In genomic region chr5:142840591-142840990, GRCh38 we compare ENCODE assay signal across 21 cellular contexts.
DNase-seq lines count a peak whose midpoint lies in the region; ATAC-seq and TF ChIP-seq lines count a peak whose summit lies in the region.
"Had no signal": no experiment of that assay in that cellular context is flagged by ENCODE, and none has a peak within 500 bp of the region (broad histone marks: within the 10 kb centered on the region; RNA-seq: fewer than 3 reads in every experiment).

No MANE protein-coding gene starts in this region.

- TF ChIP-seq CTCF in CD14-positive monocyte (IDR thresholded peaks at IDR 0.05), result no peak
- TF ChIP-seq CTCF in Panc1 (IDR thresholded peaks at IDR 0.05), result no peak
- TF ChIP-seq CTCF in left ventricle myocardium inferior (IDR thresholded peaks at IDR 0.05; ENCODE audit: borderline replicate concordance), result no peak

- intact Hi-C loops in CD14-positive monocyte (cut with micrococcal nuclease) (loop anchor here in 1 of 2 donors (5.0 kb wide), 1 partner anchor 33 kb away; no protein-coding TSS in a partner anchor), Panc1 (cut with micrococcal nuclease; ENCODE audit: unreplicated experiment) (no loop called here), left ventricle myocardium inferior (cut with micrococcal nuclease) (no loop called here)

- in situ Hi-C loops in Panc1 (cut with HindIII; ENCODE audit: low pct_unique_long_range_greater_than_20kb, low sequenced_read_pairs), result no loop called here

- no peaks in the 10 kb centered on the region for H3K27me3 ChIP-seq in Panc1 (ENCODE audit: control insufficient read depth, insufficient read depth, low read length)
- no peaks in the 10 kb centered on the region for H3K27me3 ChIP-seq in left ventricle myocardium inferior (ENCODE audit: low read depth)
- no peaks in the 10 kb centered on the region for H3K27me3 ChIP-seq in rectal smooth muscle tissue (ENCODE audit: control insufficient read depth, insufficient read depth, low read length)

- H3K9ac ChIP-seq in rectal smooth muscle tissue (ENCODE audit: low read length), result no peak overlapping the region

- H3K4me1 ChIP-seq in Panc1 (ENCODE audit: control insufficient read depth, insufficient read depth, low read length), result peaks cover 46% of the 10 kb centered on the region
- peaks cover 96% of the 10 kb centered on the region for H3K4me1 ChIP-seq in left ventricle myocardium inferior
- peaks cover 33% of the 10 kb centered on the region for H3K4me1 ChIP-seq in rectal smooth muscle tissue (ENCODE audit: control insufficient read depth, insufficient read depth, low read length)

- ATAC-seq in Panc1, result no peak
- ATAC-seq: K562; stimulated activated memory B cell treated with anti-CD40 and anti-IgM and Interleukin-4, amounts not matched to agents 10 μg/mL and 1 μg/mL and 100 μg/mL, for 72 hours had no signal

- no peaks in the 10 kb centered on the region for H3K9me3 ChIP-seq in Panc1 (ENCODE audit: control insufficient read depth, insufficient read depth, low read depth, low read length)
- no peaks in the 10 kb centered on the region for H3K9me3 ChIP-seq in left ventricle myocardium inferior (replicated peaks)
- H3K9me3 ChIP-seq: psoas muscle had no signal

- H3K27ac Mint-ChIP-seq in CD14-positive monocyte, result peak overlapping the region; percentile 66 to 88 (median 80)
- H3K27ac Mint-ChIP-seq: CD4-positive, alpha-beta T cell; immature natural killer cell; stimulated activated memory B cell treated with anti-CD40 and anti-IgM and Interleukin-4, amounts not matched to agents 10 μg/mL and 1 μg/mL and 100 μg/mL, for 72 hours had no signal

- CTCF ChIA-PET in Panc1 (lab: Charles Lee), result no interaction called here

- POLR2A ChIA-PET in Panc1 (lab: Charles Lee), result no interaction called here

- no TSS peak for BruUV-seq in Panc1 (replicated peaks; lab: Mats Ljungman, UMichigan)

- H3K9me3 Mint-ChIP-seq in CD14-positive monocyte, result no peaks in the 10 kb centered on the region
- H3K9me3 Mint-ChIP-seq: CD4-positive, alpha-beta T cell; immature natural killer cell; stimulated activated memory B cell treated with anti-CD40 and anti-IgM and Interleukin-4, amounts not matched to agents 10 μg/mL and 1 μg/mL and 100 μg/mL, for 72 hours had no signal

- peaks cover 86% of the 10 kb centered on the region for H3K4me1 Mint-ChIP-seq in CD14-positive monocyte

- peaks cover 10 to 24% of the 10 kb centered on the region in 2 donors for H3K36me3 Mint-ChIP-seq in CD14-positive monocyte
- H3K36me3 Mint-ChIP-seq: stimulated activated memory B cell treated with anti-CD40 and anti-IgM and Interleukin-4, amounts not matched to agents 10 μg/mL and 1 μg/mL and 100 μg/mL, for 72 hours had no signal

- H3K4me3 Mint-ChIP-seq in CD14-positive monocyte, result no peak overlapping the region
- H3K4me3 Mint-ChIP-seq: CD4-positive, alpha-beta T cell; immature natural killer cell; stimulated activated memory B cell treated with anti-CD40 and anti-IgM and Interleukin-4, amounts not matched to agents 10 μg/mL and 1 μg/mL and 100 μg/mL, for 72 hours had no signal

- H3K36me3 ChIP-seq in Panc1 (ENCODE audit: control insufficient read depth, insufficient read depth, low read length) (no peaks in the 10 kb centered on the region), left ventricle myocardium inferior (no peaks in the 10 kb centered on the region), rectal smooth muscle tissue (ENCODE audit: control insufficient read depth, insufficient read depth, low read length) (no peaks in the 10 kb centered on the region)

- no peaks in the 10 kb centered on the region for H3K27me3 Mint-ChIP-seq in CD14-positive monocyte (ENCODE audit: low read depth in 3 of 3)
- H3K27me3 Mint-ChIP-seq: CD4-positive, alpha-beta T cell; stimulated activated memory B cell treated with anti-CD40 and anti-IgM and Interleukin-4, amounts not matched to agents 10 μg/mL and 1 μg/mL and 100 μg/mL, for 72 hours had no signal

- DNase-seq in CD14-positive monocyte (ENCODE audit: low spot score), result no peak
- no peak for DNase-seq in Panc1 (ENCODE audit: low read depth, low spot score)
- DNase-seq in left ventricle myocardium inferior, result no peak
- DNase-seq in NCI-H524 treated with DMSO at 0.1 percent for 48 hours (lab: John Stamatoyannopoulos, UW), result no peak
- DNase-seq in COR-L47 (lab: John Stamatoyannopoulos, UW), result no peak
- DNase-seq in T-helper 1 cell, result no peak
- no peak for DNase-seq in NCI-H2107 treated with DMSO at 0.1 percent for 48 hours (lab: John Stamatoyannopoulos, UW; ENCODE audit: unreplicated experiment)
- DNase-seq: ACHN; activated CD4-positive, alpha-beta T cell treated with anti-CD3 and anti-CD28 coated beads for 1 hour; activated gamma-delta T cell; CD4-positive, alpha-beta T cell; DND-41; glutamatergic neuron; immature natural killer cell; NCI-H1048; NCI-H2107; NCI-H82; psoas muscle had no signal

- H3K4me3 ChIP-seq in Panc1 (ENCODE audit: low read depth in 2 of 2, low read length in 2 of 2) (no peak overlapping the region), left ventricle myocardium inferior (no peak overlapping the region), rectal smooth muscle tissue (ENCODE audit: low read length) (no peak overlapping the region)
- H3K4me3 ChIP-seq: K562, psoas muscle had no signal

- peak overlapping the region; percentile 45; the same call in 1 of the 2 replicates for H3K27ac ChIP-seq in Panc1 (ENCODE audit: low read length)
- H3K27ac ChIP-seq in left ventricle myocardium inferior (replicated peaks), result peak overlapping the region; percentile 70
- H3K27ac ChIP-seq in rectal smooth muscle tissue (ENCODE audit: low read depth, low read length), result peak overlapping the region; percentile 78
- H3K27ac ChIP-seq: psoas muscle had no signal
